Comparison of ENCODE assay signal across 14 cellular contexts in genomic region chr3:22245122-22245521, GRCh38.
DNase-seq lines count a peak whose midpoint lies in the region; ATAC-seq and TF ChIP-seq lines count a peak whose summit lies in the region.
"Had no signal": no experiment of that assay in that cellular context is flagged by ENCODE, and none has a peak within 500 bp of the region (broad histone marks: within the 10 kb centered on the region; RNA-seq: fewer than 3 reads in every experiment).

No MANE protein-coding gene starts in this region.

- H4K20me1 ChIP-seq in Karpas-422 (ENCODE audit: insufficient read depth, low read depth, low read length) = no peaks in the 10 kb centered on the region

- peaks cover 26% of the 10 kb centered on the region for H3K4me1 Mint-ChIP-seq in osteocyte (ENCODE audit: unreplicated experiment)
- H3K4me1 Mint-ChIP-seq: H9 had no signal

- no peaks in the 10 kb centered on the region for H3K36me3 Mint-ChIP-seq in osteocyte (ENCODE audit: unreplicated experiment)
- H3K36me3 Mint-ChIP-seq: brain had no signal

- H3K4me3 ChIP-seq in fibroblast of the aortic adventitia (ENCODE audit: low read depth, low read length) (no peak overlapping the region), Karpas-422 (ENCODE audit: low read length) (no peak overlapping the region)
- H3K4me3 ChIP-seq: tibial artery had no signal

- H3K9me3 Mint-ChIP-seq in osteocyte (ENCODE audit: unreplicated experiment) = no peaks in the 10 kb centered on the region
- H3K9me3 Mint-ChIP-seq: brain, H9 had no signal

- TF ChIP-seq CTCF in fibroblast of the aortic adventitia (IDR thresholded peaks at IDR 0.05; ENCODE audit: insufficient read depth, low read length) (no peak), osteocyte (IDR thresholded peaks at IDR 0.05) (no peak)

- H3K27me3 ChIP-seq in Karpas-422 (ENCODE audit: low read length) = no peaks in the 10 kb centered on the region
- H3K27me3 ChIP-seq: tibial artery had no signal

- H3K9me3 ChIP-seq in Karpas-422 (ENCODE audit: low read length) = peaks cover 44% of the 10 kb centered on the region
- H3K9me3 ChIP-seq: tibial artery had no signal

- no peaks in the 10 kb centered on the region for H3K9me2 ChIP-seq in Karpas-422 (replicated peaks; ENCODE audit: insufficient read depth, low read length)

- H3K27ac Mint-ChIP-seq in osteocyte (ENCODE audit: unreplicated experiment) = peak overlapping the region; percentile 79
- H3K27ac Mint-ChIP-seq: H9 had no signal

- no peaks in the 10 kb centered on the region for H3K27me3 Mint-ChIP-seq in osteocyte (ENCODE audit: unreplicated experiment)

- H3K79me2 ChIP-seq in Karpas-422 (ENCODE audit: low read length) = no peaks in the 10 kb centered on the region

- H3K27ac ChIP-seq in Karpas-422 (ENCODE audit: low read length) = no peak overlapping the region
- H3K27ac ChIP-seq: tibial artery, WERI-Rb-1 had no signal

- no peak overlapping the region for H3K9ac ChIP-seq in Karpas-422 (ENCODE audit: low read length)

- ATAC-seq in HG02840 (IDR thresholded peaks at IDR 0.05; ENCODE audit: low FRiP score, unreplicated experiment) = no peak

- peak; percentile 91 for DNase-seq in EL
- DNase-seq in SW 1271 (lab: John Stamatoyannopoulos, UW) = peak; percentile 17 to 79
- DNase-seq in fibroblast of the aortic adventitia (ENCODE audit: low read depth) = peak; percentile 81
- DNase-seq in osteocyte (ENCODE audit: extremely low spot score, unreplicated experiment) = no peak
- no peak for DNase-seq in activated CD4-positive, alpha-beta T cell treated with anti-CD3 and anti-CD28 coated beads for 48 hours
- no peak for DNase-seq in Karpas-422
- DNase-seq in NCI-H2081 treated with DMSO at 0.1 percent for 48 hours (lab: John Stamatoyannopoulos, UW) = no peak
- DNase-seq: H9, KG1, RPMI8226 had no signal

- H3K4me1 ChIP-seq in Karpas-422 (ENCODE audit: low read length) = no peaks in the 10 kb centered on the region
- H3K4me1 ChIP-seq: tibial artery had no signal

- no peak overlapping the region for H3K4me3 Mint-ChIP-seq in osteocyte (ENCODE audit: unreplicated experiment)
- H3K4me3 Mint-ChIP-seq: brain, H9 had no signal

- H2AFZ ChIP-seq in Karpas-422 (ENCODE audit: low read length) = no peak overlapping the region

- no peaks in the 10 kb centered on the region for H3K36me3 ChIP-seq in Karpas-422 (ENCODE audit: insufficient read depth, low read length)
- H3K36me3 ChIP-seq: tibial artery, WERI-Rb-1 had no signal

- no peak overlapping the region for H3K4me2 ChIP-seq in Karpas-422 (ENCODE audit: low read depth, low read length, poor library complexity, severe bottlenecking)

Comparison
In these comparisons a context has a peak if more than half of its experiments do, and no peak if none do; other contexts are left out.
1. DNase-seq: peak in EL (single experiment), SW 1271 (2 of 2) and fibroblast of the aortic adventitia (single experiment); none in osteocyte (single experiment), activated CD4-positive, alpha-beta T cell treated with anti-CD3 and anti-CD28 coated beads for 48 hours (single experiment), Karpas-422 (single experiment) and NCI-H2081 treated with DMSO at 0.1 percent for 48 hours (single experiment).